6 cellular contexts compared by ENCODE assay signal in the genomic region with DNA sequence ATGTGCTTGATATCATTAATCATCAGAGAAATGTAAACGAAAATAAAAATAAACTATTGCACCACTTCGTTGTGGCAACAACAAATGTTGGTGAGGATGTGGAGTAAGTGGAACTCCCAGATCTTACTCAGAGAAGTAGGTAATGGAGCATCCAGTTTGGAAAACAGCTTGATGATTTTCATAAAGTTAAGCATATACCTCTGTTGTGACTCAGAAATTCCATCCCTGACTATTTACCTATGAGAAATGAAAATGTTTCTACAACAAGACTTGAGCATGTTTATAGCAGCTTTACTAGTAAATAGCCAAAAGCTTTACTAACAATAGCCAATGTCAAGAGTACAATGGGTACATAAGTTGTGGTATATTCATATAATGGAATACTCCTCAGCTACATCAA.
"Had no signal": no experiment of that assay in that cellular context is flagged by ENCODE, and none has a peak within 500 bp of the region (broad histone marks: within the 10 kb centered on the region; RNA-seq: fewer than 3 reads in every experiment).

No MANE protein-coding gene starts in this region.

- H3K27me3 Mint-ChIP-seq: IgD-negative memory B cell had no signal

- H3K27ac Mint-ChIP-seq: IgD-negative memory B cell had no signal

- ATAC-seq: HepG2, K562 had no signal

- FAIRE-seq: HepG2, HTR-8/SVneo, K562 had no signal

- H3K4me3 Mint-ChIP-seq: IgD-negative memory B cell had no signal

- DNase-seq: IMR-90 had no signal

- H3K4me1 Mint-ChIP-seq: IgD-negative memory B cell had no signal

- H3K27ac ChIP-seq: HL-60 had no signal

- H3K36me3 Mint-ChIP-seq: IgD-negative memory B cell had no signal

- H3K4me3 ChIP-seq: K562 had no signal
